Comparison of ENCODE assay signal across 8 cellular contexts in the genomic region with DNA sequence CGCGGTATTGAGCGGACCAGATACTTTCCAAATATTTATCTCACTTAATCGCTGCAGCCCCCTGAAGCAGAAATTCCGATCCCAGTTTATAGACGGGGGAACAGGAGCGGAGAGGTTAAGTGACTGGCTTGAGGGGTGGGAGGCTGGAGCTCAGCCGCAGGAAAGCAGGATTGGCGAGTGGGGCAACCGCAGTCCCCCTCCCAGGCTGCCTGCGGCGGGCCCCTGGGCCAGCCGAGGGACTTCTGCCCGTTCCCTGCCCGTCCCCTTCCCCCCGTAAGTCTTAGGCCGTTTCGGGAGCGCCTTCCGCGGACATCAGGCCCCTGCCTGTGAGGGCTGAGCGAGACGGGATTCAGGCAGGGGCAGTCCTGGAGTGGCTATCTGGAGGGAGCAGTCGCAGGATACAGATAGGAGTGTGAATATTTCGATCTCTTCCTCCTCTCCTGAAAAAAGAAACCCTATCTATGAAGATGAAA. TPM values are rescaled to one million over a fixed set of nuclear protein-coding genes. Genes with fewer than 3 reads are reported as not detected.
DNase-seq lines count a peak whose midpoint lies in the region; ATAC-seq and TF ChIP-seq lines count a peak whose summit lies in the region.

No MANE protein-coding gene starts in this region.

- DNase-seq in activated gamma-delta T cell treated with Interleukin-2 at 50 U/mL for 16 hours: peak; percentile 3
- no peak for DNase-seq in activated gamma-delta T cell (lab: John Stamatoyannopoulos, UW)
- DNase-seq in RKO (ENCODE audit: low spot score): peak; percentile 43
- DNase-seq in dorsolateral prefrontal cortex: peak in 4 of 10 donors; percentile 7 to 47 (median 40)
- DNase-seq in aorta: peak in 1 of 2 donors; percentile 75
- no peak for DNase-seq in GM19240 (ENCODE audit: insufficient read length, low spot score)

- 0% methylated on average over 7 to 12 of the region's 25 CpGs for WGBS in mesodermal cell (ENCODE audit: insufficient coverage in 2 of 2), 2 experiments
- WGBS in aorta, 2 donors: 1 to 5% methylated on average over 25 of the region's 25 CpGs

- TF ChIP-seq CTCF in dorsolateral prefrontal cortex (IDR thresholded peaks at IDR 0.05 in 54 of 56, conservative IDR thresholded peaks at IDR 0.05 in 2 of 56; ENCODE audit: low read depth in 1 of 56, partially characterized antibody in 56 of 56): no peak

- H3K4me3 ChIP-seq in dorsolateral prefrontal cortex (peak overlapping the region; percentile 63 to 95 (median 87)), mesodermal cell (ENCODE audit: extremely low read depth, insufficient read depth, low read length, poor library complexity, severe bottlenecking) (peak overlapping the region; percentile 65), aorta (ENCODE audit: low read length in 2 of 2) (peak overlapping the region; percentile 24 to 50)

- H3K27me3 ChIP-seq in dorsolateral prefrontal cortex: no peaks in the 10 kb centered on the region
- no peaks in the 10 kb centered on the region for H3K27me3 ChIP-seq in aorta (ENCODE audit: control insufficient read depth in 1 of 2, insufficient read depth in 2 of 2, low read length in 1 of 2)

- H3K36me3 ChIP-seq in mesodermal cell (ENCODE audit: control insufficient read depth, insufficient read depth, low read length): no peaks in the 10 kb centered on the region
- no peaks in the 10 kb centered on the region for H3K36me3 ChIP-seq in aorta (ENCODE audit: control insufficient read depth in 1 of 2, insufficient read depth in 2 of 2, low read length in 1 of 2)

- H3K9me3 ChIP-seq in mesodermal cell (ENCODE audit: control insufficient read depth, low read length): no peaks in the 10 kb centered on the region
- no peaks in the 10 kb centered on the region for H3K9me3 ChIP-seq in aorta (ENCODE audit: control insufficient read depth, low read length)

- intact Hi-C loops in dorsolateral prefrontal cortex (cut with DNase I): no loop called here
- intact Hi-C loops in aorta (cut with DNase I): no loop called here

- H3K27ac ChIP-seq in dorsolateral prefrontal cortex (peak overlapping the region in 13 of 59 donors; percentile 1 to 81 (median 44)), mesodermal cell (ENCODE audit: low read depth, low read length, severe bottlenecking) (peak overlapping the region; percentile 60), aorta (ENCODE audit: low read depth in 1 of 2, low read length in 2 of 2) (no peak overlapping the region)

- ATAC-seq in aorta (ENCODE audit: low FRiP score) (peak; percentile 44), GM19452 (IDR thresholded peaks at IDR 0.05; ENCODE audit: unreplicated experiment) (no peak)

- H3K4me1 ChIP-seq in mesodermal cell (ENCODE audit: control insufficient read depth, insufficient read depth, low read length, poor library complexity, severe bottlenecking) (peaks cover 7% of the 10 kb centered on the region), aorta (ENCODE audit: control insufficient read depth in 1 of 2, insufficient read depth in 2 of 2, low read length in 2 of 2) (no peaks in the 10 kb centered on the region)

RNA-seq across cellular contexts. Expression of gene STRIP2, which starts 0.7 kb away (rescaled TPM):
- 10 to 100 TPM in 102 of 120 experiments, 1 to 10 TPM in 18; 6.6 to 24.8 (median 13.1) TPM for total RNA-seq in dorsolateral prefrontal cortex
- polyA plus RNA-seq in mesodermal cell (2013, experiment 1 of 2): 3.1 TPM
- 2.9 TPM for polyA plus RNA-seq in mesodermal cell (2013, experiment 2 of 2)
- 1 to 10 TPM in 1 of 2 donors, under 1 TPM in 1; 0.58 to 1.3 TPM for total RNA-seq in aorta
- under 1 TPM; 0.10 to 0.13 TPM for polyA plus RNA-seq in aorta

Comparison
In these comparisons a context has a peak if more than half of its experiments do, and no peak if none do; other contexts are left out.
1. DNase-seq: peak in activated gamma-delta T cell treated with Interleukin-2 at 50 U/mL for 16 hours (single experiment) and RKO (single experiment); none in activated gamma-delta T cell (single experiment) and GM19240 (single experiment).
2. H3K4me3 ChIP-seq: peak in every context shown above with its lines; median percentile 87 in dorsolateral prefrontal cortex; 65 in mesodermal cell; 37 in aorta.